ENCODE assay signal across 16 cellular contexts in the genomic region with DNA sequence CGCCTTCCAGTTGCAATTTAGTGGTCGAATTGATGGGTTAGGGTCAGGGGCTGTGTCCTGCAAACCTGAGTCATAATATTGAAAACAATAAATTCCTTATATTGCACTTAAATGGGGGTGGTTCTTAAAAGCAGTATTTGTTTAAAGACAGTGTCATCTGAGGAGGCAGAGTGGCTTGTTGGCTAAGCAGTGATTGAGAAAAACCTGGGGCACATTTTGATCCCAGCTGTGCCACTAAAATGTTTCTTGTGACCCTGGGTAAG. TPM values are rescaled to one million over a fixed set of nuclear protein-coding genes. Genes with fewer than 3 reads are reported as not detected.
A peak's percentile ranks its signal among the peaks of the same experiment; 100 is the strongest.
DNase-seq lines count a peak whose midpoint lies in the region; ATAC-seq and TF ChIP-seq lines count a peak whose summit lies in the region.
"Had no signal": no experiment of that assay in that cellular context is flagged by ENCODE, and none has a peak within 500 bp of the region (broad histone marks: within the 10 kb centered on the region; RNA-seq: fewer than 3 reads in every experiment).

No MANE protein-coding gene starts in this region.

- TF ChIP-seq CTCF in KMS-11 (conservative IDR thresholded peaks at IDR 0.05; ENCODE audit: low read depth, low read length) (no peak), neural crest cell (conservative IDR thresholded peaks at IDR 0.05) (no peak)

- no peaks in the 10 kb centered on the region for H3K27me3 Mint-ChIP-seq in activated CD8-positive, alpha-beta memory T cell treated with anti-CD3 and anti-CD28 coated beads, Interleukin-2, amount 10 ng/mL, durations not matched to agents 7 days and 5 days
- no peaks in the 10 kb centered on the region for H3K27me3 Mint-ChIP-seq in neural crest cell (ENCODE audit: low read depth)
- H3K27me3 Mint-ChIP-seq in immature natural killer cell (ENCODE audit: low read depth in 3 of 3) = peaks cover 0 to 4% (median 0%) of the 10 kb centered on the region in 3 donors
- H3K27me3 Mint-ChIP-seq: CD4-positive, alpha-beta T cell had no signal

- no peak overlapping the region for H3K4me3 Mint-ChIP-seq in activated CD8-positive, alpha-beta memory T cell treated with anti-CD3 and anti-CD28 coated beads, Interleukin-2, amount 10 ng/mL, durations not matched to agents 7 days and 5 days
- H3K4me3 Mint-ChIP-seq in neural crest cell = no peak overlapping the region
- no peak overlapping the region for H3K4me3 Mint-ChIP-seq in immature natural killer cell
- H3K4me3 Mint-ChIP-seq: CD4-positive, alpha-beta T cell; GM23338; H9 had no signal

- H3K27ac Mint-ChIP-seq in activated CD8-positive, alpha-beta memory T cell treated with anti-CD3 and anti-CD28 coated beads, Interleukin-2, amount 10 ng/mL, durations not matched to agents 7 days and 5 days = peak overlapping the region; percentile 68
- H3K27ac Mint-ChIP-seq in neural crest cell (ENCODE audit: unreplicated experiment) (peak overlapping the region; percentile 3), immature natural killer cell (no peak overlapping the region)
- H3K27ac Mint-ChIP-seq: CD4-positive, alpha-beta T cell; GM23338; H9 had no signal

- no peak overlapping the region for H3K4me3 ChIP-seq in KMS-11 (IDR thresholded peaks at IDR 0.05; ENCODE audit: insufficient read depth, low read depth, low read length)
- H3K4me3 ChIP-seq: BLaER1 treated with 17β-estradiol and CSF1 and Interleukin-3, amounts not matched to agents 10 nM and 100 nM; GM23338 had no signal

- no peak overlapping the region for H2AFZ ChIP-seq in KMS-11 (ENCODE audit: low read depth)
- H2AFZ ChIP-seq: GM23338 had no signal

- DNase-seq in activated CD8-positive, alpha-beta memory T cell treated with anti-CD3 and anti-CD28 coated beads, Interleukin-2, amount 10 ng/mL, durations not matched to agents 7 days and 5 days = no peak
- DNase-seq in activated CD8-positive, alpha-beta memory T cell treated with anti-CD3 and anti-CD28 coated beads for 24 hours = no peak
- DNase-seq in SK-MEL-5 (ENCODE audit: low read depth, low spot score) (peak; percentile 46), neural crest cell (ENCODE audit: low read depth, low spot score) (no peak), immature natural killer cell (no peak), NCI-H2227 treated with DMSO at 0.1 percent for 48 hours (lab: John Stamatoyannopoulos, UW) (no peak), iPS-NIHi11 (ENCODE audit: low spot score) (no peak)
- DNase-seq: 8988T; CD4-positive, alpha-beta T cell; COR-L47; DMS79 treated with DMSO at 0.1 percent for 48 hours; EL; H9 had no signal

- no peak for ATAC-seq in activated CD8-positive, alpha-beta memory T cell treated with anti-CD3 and anti-CD28 coated beads, Interleukin-2, amount 10 ng/mL, durations not matched to agents 7 days and 5 days
- ATAC-seq: GM23338 had no signal

- peaks cover 64% of the 10 kb centered on the region for H3K4me1 ChIP-seq in KMS-11 (ENCODE audit: low read depth, poor library complexity, severe bottlenecking)

- in situ Hi-C loops in SK-MEL-5 (cut with HindIII; ENCODE audit: low pct_unique_long_range_greater_than_20kb, low sequenced_read_pairs) = no loop called here

- H3K27me3 ChIP-seq in KMS-11 (ENCODE audit: insufficient read depth, low read depth) = no peaks in the 10 kb centered on the region
- H3K27me3 ChIP-seq: BLaER1 treated with 17β-estradiol and CSF1 and Interleukin-3, amounts not matched to agents 10 nM and 100 nM had no signal

- H3K9ac ChIP-seq in KMS-11 = no peak overlapping the region
- H3K9ac ChIP-seq: BLaER1 treated with 17β-estradiol and CSF1 and Interleukin-3, amounts not matched to agents 10 nM and 100 nM had no signal

- peak overlapping the region; percentile 57 for H3K4me2 ChIP-seq in KMS-11
- H3K4me2 ChIP-seq: BLaER1 treated with 17β-estradiol and CSF1 and Interleukin-3, amounts not matched to agents 10 nM and 100 nM; GM23338 had no signal

- no peaks in the 10 kb centered on the region for H3K9me3 Mint-ChIP-seq in activated CD8-positive, alpha-beta memory T cell treated with anti-CD3 and anti-CD28 coated beads, Interleukin-2, amount 10 ng/mL, durations not matched to agents 7 days and 5 days (ENCODE audit: low read depth)
- no peaks in the 10 kb centered on the region for H3K9me3 Mint-ChIP-seq in neural crest cell
- H3K9me3 Mint-ChIP-seq in immature natural killer cell = no peaks in the 10 kb centered on the region
- H3K9me3 Mint-ChIP-seq: CD4-positive, alpha-beta T cell; GM23338; H9 had no signal

- H3K4me1 Mint-ChIP-seq in activated CD8-positive, alpha-beta memory T cell treated with anti-CD3 and anti-CD28 coated beads, Interleukin-2, amount 10 ng/mL, durations not matched to agents 7 days and 5 days = peaks cover 50% of the 10 kb centered on the region
- H3K4me1 Mint-ChIP-seq in neural crest cell (peaks cover 34% of the 10 kb centered on the region), immature natural killer cell (peaks cover 30 to 43% of the 10 kb centered on the region in 2 donors)

- no peaks in the 10 kb centered on the region for H4K20me1 ChIP-seq in KMS-11 (ENCODE audit: insufficient read depth)

- H3K36me3 ChIP-seq in KMS-11 (ENCODE audit: insufficient read depth) = no peaks in the 10 kb centered on the region

- H3K27ac ChIP-seq in KMS-11 = peak overlapping the region; percentile 84
- H3K27ac ChIP-seq: BLaER1 treated with 17β-estradiol and CSF1 and Interleukin-3, amounts not matched to agents 10 nM and 100 nM had no signal

- peaks cover 7% of the 10 kb centered on the region for H3K36me3 Mint-ChIP-seq in activated CD8-positive, alpha-beta memory T cell treated with anti-CD3 and anti-CD28 coated beads, Interleukin-2, amount 10 ng/mL, durations not matched to agents 7 days and 5 days
- H3K36me3 Mint-ChIP-seq in neural crest cell (ENCODE audit: low read depth) (peaks cover 2% of the 10 kb centered on the region), immature natural killer cell (peaks cover 0 to 3% (median 0%) of the 10 kb centered on the region in 3 donors)

- no peaks in the 10 kb centered on the region for H3K79me2 ChIP-seq in KMS-11 (ENCODE audit: insufficient read depth, low read depth)

- CTCF ChIA-PET in activated CD8-positive, alpha-beta memory T cell treated with anti-CD3 and anti-CD28 coated beads, Interleukin-2, amount 10 ng/mL, durations not matched to agents 7 days and 5 days (lab: Charles Lee) = no interaction called here

RNA-seq across cellular contexts. Expression of a gene that starts 48.4 kb away (rescaled TPM):
- 10 to 100 TPM; 11.5 to 12.8 TPM for total RNA-seq in activated CD8-positive, alpha-beta memory T cell treated with anti-CD3 and anti-CD28 coated beads, Interleukin-2, amount 10 ng/mL, durations not matched to agents 7 days and 5 days
- total RNA-seq in SK-MEL-5 (2014; rRNA removed; shearing (Covaris generic)) = 14.2 and 15.6 TPM in 2 replicates
- 23.4 and 26.4 TPM in 2 replicates for polyA plus RNA-seq in SK-MEL-5 (2015; cell fraction: cytosol; rRNA removed)
- 22.1 and 26.9 TPM in 2 replicates for polyA plus RNA-seq in SK-MEL-5 (2015; cell fraction: nucleus; rRNA removed)
- total RNA-seq in neural crest cell = 34.8 and 37.9 TPM in 2 replicates
- polyA plus RNA-seq in immature natural killer cell = 10 to 100 TPM in 2 of 3 donors, 1 to 10 TPM in 1; 6.6 to 11.6 (median 10.6) TPM

Comparison
In these comparisons a context has a peak if more than half of its experiments do, and no peak if none do; other contexts are left out.
1. H3K27ac Mint-ChIP-seq: peak in activated CD8-positive, alpha-beta memory T cell treated with anti-CD3 and anti-CD28 coated beads, Interleukin-2, amount 10 ng/mL, durations not matched to agents 7 days and 5 days (single experiment) and neural crest cell (single experiment); none in immature natural killer cell (0 of 6).